In genomic region chr1:61109158-61109557, GRCh38 we compare ENCODE assay signal across 1 cellular context.
TF ChIP-seq lines count a peak whose summit lies in the region.

No MANE protein-coding gene starts in this region.

TF ChIP-seq in liver, 16 proteins besides CTCF, POLR2A, EP300 and RAD21:
- TF ChIP-seq HNF4G (IDR thresholded peaks at IDR 0.05) (peak; percentile 30), ZBTB33 (IDR thresholded peaks at IDR 0.05) (no peak), RXRA (IDR thresholded peaks at IDR 0.05) (peak; percentile 49 to 58), REST (IDR thresholded peaks at IDR 0.05) (no peak), MAX (IDR thresholded peaks at IDR 0.05) (peak; percentile 26), FOXA2 (IDR thresholded peaks at IDR 0.05) (no peak), YY1 (IDR thresholded peaks at IDR 0.05) (peak; percentile 53), TAF1 (conservative IDR thresholded peaks at IDR 0.05) (no peak), FOXA1 (IDR thresholded peaks at IDR 0.05) (no peak), GABPA (IDR thresholded peaks at IDR 0.05 in 1 of 2, conservative IDR thresholded peaks at IDR 0.05 in 1 of 2) (no peak), SP1 (IDR thresholded peaks at IDR 0.05) (peak; percentile 9), ATF3 (IDR thresholded peaks at IDR 0.05) (no peak), NR2F2 (IDR thresholded peaks at IDR 0.05) (peak; percentile 62), HNF4A (conservative IDR thresholded peaks at IDR 0.05) (peak; percentile 81 to 84), EGR1 (IDR thresholded peaks at IDR 0.05; ENCODE audit: low read depth in 2 of 2) (no peak), JUND (IDR thresholded peaks at IDR 0.05) (peak in 1 of 2 donors; percentile 18)
